ENCODE assay signal across 8 cellular contexts in genomic region chr19:42121666-42122069, GRCh38. TPM values are rescaled to one million over a fixed set of nuclear protein-coding genes. Genes with fewer than 3 reads are reported as not detected.
DNase-seq lines count a peak whose midpoint lies in the region; ATAC-seq and TF ChIP-seq lines count a peak whose summit lies in the region.

No MANE protein-coding gene starts in this region.

- DNase-seq in GM23338 (ENCODE audit: low spot score) = peak; percentile 69
- DNase-seq in T follicular helper cell (ENCODE audit: low read depth) = peak; percentile 67
- DNase-seq in activated naive CD8-positive, alpha-beta T cell treated with anti-CD3 and anti-CD28 coated beads for 36 hours = peak; percentile 87
- DNase-seq in left colon = peak; percentile 52 to 58
- DNase-seq in stimulated activated CD8-positive, alpha-beta memory T cell treated with anti-CD3 and anti-CD28 coated beads, Interleukin-4, amount 100 ng/mL, for 4 hours (ENCODE audit: low read depth in 2 of 2, low spot score in 1 of 2) = peak; percentile 67 to 79
- DNase-seq in NCI-H510A treated with DMSO at 0.1 percent for 48 hours (lab: John Stamatoyannopoulos, UW) = no peak
- DNase-seq in COLO668 (lab: John Stamatoyannopoulos, UW; ENCODE audit: unreplicated experiment) = no peak

- no peak overlapping the region for H3K27ac ChIP-seq in GM23338 (ENCODE audit: low read depth)

- H3K4me1 ChIP-seq in GM23338 (ENCODE audit: insufficient read depth) = peaks cover 15% of the 10 kb centered on the region; the same call in 1 of the 2 replicates

- H3K36me3 ChIP-seq in GM23338 (ENCODE audit: insufficient read depth) = no peaks in the 10 kb centered on the region

- peaks cover 14% of the 10 kb centered on the region for H3K4me1 Mint-ChIP-seq in GM23338
- H3K4me1 Mint-ChIP-seq in activated naive CD8-positive, alpha-beta T cell treated with anti-CD3 and anti-CD28 coated beads for 36 hours = peaks cover 62% of the 10 kb centered on the region

- ATAC-seq in GM23338 = peak; percentile 64
- peak; percentile 24 for ATAC-seq in left colon
- no peak for ATAC-seq in GM19023 (IDR thresholded peaks at IDR 0.05; ENCODE audit: unreplicated experiment)

- H3K4me3 ChIP-seq in GM23338 = no peak overlapping the region

- H4K20me1 ChIP-seq in GM23338 (replicated peaks; ENCODE audit: insufficient read depth) = 0 out of 2 replicates have a peak, but pooled peaks cover 3% of the 10 kb centered on the region

- H3K4me2 ChIP-seq in GM23338 = peak overlapping the region; percentile 48; the same call in 1 of the 2 replicates

- no peaks in the 10 kb centered on the region for H3K27me3 ChIP-seq in GM23338 (ENCODE audit: insufficient read depth)

- H3K27me3 Mint-ChIP-seq in GM23338 (ENCODE audit: insufficient read depth, low read depth, poor library complexity) = peaks cover 29% of the 10 kb centered on the region
- H3K27me3 Mint-ChIP-seq in activated naive CD8-positive, alpha-beta T cell treated with anti-CD3 and anti-CD28 coated beads for 36 hours = no peaks in the 10 kb centered on the region

- H3K4me3 Mint-ChIP-seq in GM23338 = no peak overlapping the region
- H3K4me3 Mint-ChIP-seq in activated naive CD8-positive, alpha-beta T cell treated with anti-CD3 and anti-CD28 coated beads for 36 hours = peak overlapping the region; percentile 72

- H3K9me2 ChIP-seq in GM23338 (ENCODE audit: insufficient read depth) = no peaks in the 10 kb centered on the region

- no peak for TF ChIP-seq CTCF in GM23338 (conservative IDR thresholded peaks at IDR 0.05; ENCODE audit: low read depth in 2 of 2)

- H3K9me3 Mint-ChIP-seq in GM23338 = no peaks in the 10 kb centered on the region
- peaks cover 2% of the 10 kb centered on the region for H3K9me3 Mint-ChIP-seq in activated naive CD8-positive, alpha-beta T cell treated with anti-CD3 and anti-CD28 coated beads for 36 hours

- H2AFZ ChIP-seq in GM23338 = peak overlapping the region; percentile 86

- H3K79me2 ChIP-seq in GM23338 (replicated peaks; ENCODE audit: insufficient read depth) = no peaks in the 10 kb centered on the region

- peaks cover 3% of the 10 kb centered on the region; the same call in 1 of the 3 replicates for H3K36me3 Mint-ChIP-seq in GM23338 (ENCODE audit: low read depth)
- peaks cover 41% of the 10 kb centered on the region for H3K36me3 Mint-ChIP-seq in activated naive CD8-positive, alpha-beta T cell treated with anti-CD3 and anti-CD28 coated beads for 36 hours

- no peaks in the 10 kb centered on the region for H3F3A ChIP-seq in GM23338 (replicated peaks; ENCODE audit: low read depth)

- intact Hi-C loops in left colon (cut with DNase I, micrococcal nuclease) = no loop called here

- no peak overlapping the region for H3K27ac Mint-ChIP-seq in GM23338
- peak overlapping the region; percentile 93 for H3K27ac Mint-ChIP-seq in activated naive CD8-positive, alpha-beta T cell treated with anti-CD3 and anti-CD28 coated beads for 36 hours

TF ChIP-seq in GM23338, 12 proteins besides CTCF, POLR2A, EP300 and RAD21 (continues in another document):
- TF ChIP-seq POLR2AphosphoS5 (IDR thresholded peaks at IDR 0.05; ENCODE audit: low read depth) (no peak), ZNF462 (CRISPR knock-in tag; IDR thresholded peaks at IDR 0.05) (no peak), ZNF114 (CRISPR knock-in tag; IDR thresholded peaks at IDR 0.05) (no peak), STAT1 (IDR thresholded peaks at IDR 0.05; ENCODE audit: unreplicated experiment) (no peak), ZNF331 (CRISPR knock-in tag; IDR thresholded peaks at IDR 0.05; ENCODE audit: low read depth) (no peak), JUNB (IDR thresholded peaks at IDR 0.05; ENCODE audit: unreplicated experiment) (no peak), EZH2phosphoT487 (IDR thresholded peaks at IDR 0.05; ENCODE audit: unreplicated experiment) (no peak)

RNA-seq across cellular contexts. Expression of gene POU2F2, which starts 10.6 kb away (rescaled TPM):
- 2.3 and 2.4 TPM in 2 replicates for total RNA-seq in GM23338 (2014; rRNA removed; shearing (Covaris generic))
- 4.6 and 5.1 TPM in 2 replicates for polyA plus RNA-seq in GM23338 (2016; fragmentation: Nextera tagmentation; extraction: Ambion mirVana)
- total RNA-seq in activated naive CD8-positive, alpha-beta T cell treated with anti-CD3 and anti-CD28 coated beads for 36 hours = 10 to 100 TPM; 50.8 to 52.2 TPM
- total RNA-seq in left colon = 1 to 10 TPM; 1.5 to 3.8 TPM

RNA-seq across cellular contexts. Expression of gene ZNF574, which starts 45.7 kb away (rescaled TPM):
- total RNA-seq in GM23338 (2014; rRNA removed; shearing (Covaris generic)) = 50.8 and 61.2 TPM in 2 replicates
- polyA plus RNA-seq in GM23338 (2016; fragmentation: Nextera tagmentation; extraction: Ambion mirVana) = 18.7 and 19.4 TPM in 2 replicates
- 10 to 100 TPM; 15.5 to 16.0 TPM for total RNA-seq in activated naive CD8-positive, alpha-beta T cell treated with anti-CD3 and anti-CD28 coated beads for 36 hours
- 10 to 100 TPM; 11.0 to 14.0 TPM for total RNA-seq in left colon

RNA-seq across cellular contexts. Expression of gene GRIK5, which starts 51.7 kb away (rescaled TPM):
- 34.3 and 42.5 TPM in 2 replicates for total RNA-seq in GM23338 (2014; rRNA removed; shearing (Covaris generic))
- 5.1 and 6.2 TPM in 2 replicates for polyA plus RNA-seq in GM23338 (2016; fragmentation: Nextera tagmentation; extraction: Ambion mirVana)
- total RNA-seq in activated naive CD8-positive, alpha-beta T cell treated with anti-CD3 and anti-CD28 coated beads for 36 hours = under 1 TPM; 0.58 to 0.74 TPM
- total RNA-seq in left colon = 1 to 10 TPM; 1.0 to 2.6 TPM

Comparison
In these comparisons a context has a peak if more than half of its experiments do, and no peak if none do; other contexts are left out.
1. DNase-seq: peak in GM23338 (single experiment), T follicular helper cell (single experiment), activated naive CD8-positive, alpha-beta T cell treated with anti-CD3 and anti-CD28 coated beads for 36 hours (single experiment), left colon (2 of 2) and stimulated activated CD8-positive, alpha-beta memory T cell treated with anti-CD3 and anti-CD28 coated beads, Interleukin-4, amount 100 ng/mL, for 4 hours (2 of 2); none in NCI-H510A treated with DMSO at 0.1 percent for 48 hours (single experiment) and COLO668 (single experiment).
2. RNA of gene POU2F2, which starts 10.6 kb away (total RNA-seq): 50.8 to 52.2 TPM in activated naive CD8-positive, alpha-beta T cell treated with anti-CD3 and anti-CD28 coated beads for 36 hours; 1.5 to 3.8 TPM in left colon and 2.3 to 2.4 TPM in GM23338; every median in the first group is over 10 times any median in the second.